Comparison of ENCODE assay signal across 18 cellular contexts in the genomic region with DNA sequence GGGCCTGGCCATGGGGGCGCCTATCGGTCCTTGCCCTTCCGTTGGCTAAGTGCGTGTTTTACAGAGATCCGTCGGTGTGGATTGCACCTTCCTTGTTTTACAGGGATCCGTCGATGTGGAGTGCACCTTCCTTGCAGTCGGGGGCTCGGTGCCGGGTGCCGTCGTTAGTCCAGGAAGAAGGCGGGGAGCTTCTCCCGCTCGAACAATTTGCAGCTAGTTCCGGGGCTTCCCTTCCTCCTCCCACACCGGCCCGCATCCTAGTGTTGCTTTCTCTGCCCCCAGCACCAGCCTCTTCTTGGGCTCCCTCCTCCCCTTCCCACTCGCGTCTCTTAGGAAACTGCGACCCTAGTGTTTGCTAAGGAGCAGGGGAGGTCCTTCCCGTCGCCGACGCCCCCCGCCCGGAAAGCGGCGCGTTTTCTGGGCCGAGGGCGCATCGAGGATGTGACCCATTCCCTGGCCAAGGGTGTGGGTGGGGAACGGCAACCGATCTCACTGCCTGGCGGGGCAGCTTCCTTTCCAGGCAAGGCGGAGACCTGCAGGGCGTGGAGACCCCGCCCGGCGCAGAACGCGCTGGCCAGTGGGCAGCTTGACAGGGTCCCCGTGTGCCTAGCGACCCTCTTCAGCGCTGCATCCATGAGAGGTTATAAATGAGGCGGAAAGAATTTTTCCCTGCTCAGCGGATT.
DNase-seq lines count a peak whose midpoint lies in the region; ATAC-seq and TF ChIP-seq lines count a peak whose summit lies in the region.
"Had no signal": no experiment of that assay in that cellular context is flagged by ENCODE, and none has a peak within 500 bp of the region (broad histone marks: within the 10 kb centered on the region; RNA-seq: fewer than 3 reads in every experiment).

No MANE protein-coding gene starts in this region.

- intact Hi-C loops in heart right ventricle (cut with DNase I) (no loop called here), Right ventricle myocardium inferior (cut with DNase I) (no loop called here), left colon (cut with DNase I, micrococcal nuclease) (no loop called here), transverse colon (cut with DNase I; ENCODE audit: low total_unique reads) (no loop called here), testis (cut with DNase I; ENCODE audit: low total_unique reads) (no loop called here)

- H3K4me3 ChIP-seq in heart right ventricle (peak overlapping the region; percentile 12 to 52 (median 33)), transverse colon (peak overlapping the region in 3 of 4 donors; percentile 14 to 30 (median 17)), testis (peak overlapping the region in 1 of 2 donors; percentile 34)

- TF ChIP-seq CTCF in heart right ventricle (IDR thresholded peaks at IDR 0.05) (no peak), WTC11 (IDR thresholded peaks at IDR 0.05) (no peak), transverse colon (IDR thresholded peaks at IDR 0.05) (no peak), testis (IDR thresholded peaks at IDR 0.05) (no peak)

- ATAC-seq in heart right ventricle (no peak), Right ventricle myocardium inferior (no peak), WTC11 (peak; percentile 64), left colon (peak; percentile 58), HG03196 (IDR thresholded peaks at IDR 0.05; ENCODE audit: unreplicated experiment) (no peak)
- ATAC-seq: activated T-helper 17 cell treated with anti-CD3 and anti-CD28 coated beads, Interleukin-2, amount 50 U/mL, for 72 hours; T-cell had no signal

- no peak overlapping the region for H3K27ac Mint-ChIP-seq in WTC11
- no peak overlapping the region for H3K27ac Mint-ChIP-seq in activated CD4-positive, alpha-beta T cell treated with anti-CD3 and anti-CD28 coated beads, Interleukin-2, amount 10 ng/mL, durations not matched to agents 7 days and 5 days
- H3K27ac Mint-ChIP-seq: activated B cell treated with CpG ODN at 0.5 μM for 24 hours; activated T-helper 17 cell treated with anti-CD3 and anti-CD28 coated beads, Interleukin-2, amount 50 U/mL, for 72 hours; T-cell had no signal

- H3K27me3 ChIP-seq in heart right ventricle (peaks cover 0 to 37% (median 16%) of the 10 kb centered on the region in 7 donors), transverse colon (peaks cover 14% of the 10 kb centered on the region), testis (no peaks in the 10 kb centered on the region)
- H3K27me3 ChIP-seq: right atrium auricular region had no signal

- no peak for TF ChIP-seq POLR2A in transverse colon (IDR thresholded peaks at IDR 0.05)
- TF ChIP-seq POLR2A in testis (IDR thresholded peaks at IDR 0.05), result no peak

- H3K9me3 ChIP-seq in heart right ventricle (peaks cover 0 to 38% (median 0%) of the 10 kb centered on the region in 11 donors), transverse colon (no peaks in the 10 kb centered on the region), testis (no peaks in the 10 kb centered on the region)

- peaks cover 71% of the 10 kb centered on the region for H3K27me3 Mint-ChIP-seq in WTC11 (ENCODE audit: low read depth)
- H3K27me3 Mint-ChIP-seq in activated CD4-positive, alpha-beta T cell treated with anti-CD3 and anti-CD28 coated beads, Interleukin-2, amount 10 ng/mL, durations not matched to agents 7 days and 5 days, result peaks cover 3% of the 10 kb centered on the region

- peak overlapping the region; percentile 55 for H3K4me3 Mint-ChIP-seq in WTC11
- no peak overlapping the region for H3K4me3 Mint-ChIP-seq in activated CD4-positive, alpha-beta T cell treated with anti-CD3 and anti-CD28 coated beads, Interleukin-2, amount 10 ng/mL, durations not matched to agents 7 days and 5 days
- H3K4me3 Mint-ChIP-seq: activated B cell treated with CpG ODN at 0.5 μM for 24 hours; activated T-helper 17 cell treated with anti-CD3 and anti-CD28 coated beads, Interleukin-2, amount 50 U/mL, for 72 hours; central memory CD8-positive, alpha-beta T cell; neural crest cell; T-cell had no signal

- peaks cover 38% of the 10 kb centered on the region for H3K36me3 Mint-ChIP-seq in WTC11
- no peaks in the 10 kb centered on the region for H3K36me3 Mint-ChIP-seq in activated CD4-positive, alpha-beta T cell treated with anti-CD3 and anti-CD28 coated beads, Interleukin-2, amount 10 ng/mL, durations not matched to agents 7 days and 5 days (ENCODE audit: low read depth)
- H3K36me3 Mint-ChIP-seq: T-cell had no signal

- DNase-seq in heart right ventricle, result no peak
- no peak for DNase-seq in Right ventricle myocardium inferior (ENCODE audit: missing footprints)
- peak; percentile 16 for DNase-seq in WTC11 (ENCODE audit: low spot score)
- peak in 1 of 2 donors; percentile 31 for DNase-seq in left colon
- peak; percentile 34 for DNase-seq in transverse colon
- no peak for DNase-seq in testis
- no peak for DNase-seq in activated CD4-positive, alpha-beta T cell treated with anti-CD3 and anti-CD28 coated beads, Interleukin-2, amount 10 ng/mL, durations not matched to agents 7 days and 5 days
- DNase-seq: activated B cell treated with CpG ODN at 0.5 μM for 24 hours; mesendoderm; NCI-H2081 treated with DMSO at 0.1 percent for 48 hours; RPMI8226; stimulated activated CD4-positive, alpha-beta T cell treated with anti-CD3 and anti-CD28 coated beads, Interleukin-1b, Interleukin-23, amount 100 ng/mL, for 48 hours; T-cell had no signal

- H3K27ac ChIP-seq in heart right ventricle, result no peak overlapping the region
- no peak overlapping the region for H3K27ac ChIP-seq in transverse colon
- H3K27ac ChIP-seq in testis, result no peak overlapping the region
- H3K27ac ChIP-seq: right atrium auricular region had no signal

- peaks cover 2% of the 10 kb centered on the region; the same call in 1 of the 2 replicates for H3K4me1 Mint-ChIP-seq in WTC11
- H3K4me1 Mint-ChIP-seq in activated CD4-positive, alpha-beta T cell treated with anti-CD3 and anti-CD28 coated beads, Interleukin-2, amount 10 ng/mL, durations not matched to agents 7 days and 5 days, result no peaks in the 10 kb centered on the region
- H3K4me1 Mint-ChIP-seq: activated B cell treated with CpG ODN at 0.5 μM for 24 hours; activated T-helper 17 cell treated with anti-CD3 and anti-CD28 coated beads, Interleukin-2, amount 50 U/mL, for 72 hours; central memory CD8-positive, alpha-beta T cell; neural crest cell; T-cell had no signal

- in situ Hi-C loops in transverse colon (cut with MboI; ENCODE audit: low pct_ligation_motif_present in 1 of 4, low pct_unique_long_range_greater_than_20kb in 1 of 4, low sequenced_read_pairs in 3 of 4), result no loop called here

- H3K4me1 ChIP-seq in heart right ventricle (peaks cover 0 to 8% (median 0%) of the 10 kb centered on the region in 9 donors), transverse colon (no peaks in the 10 kb centered on the region), testis (no peaks in the 10 kb centered on the region)
- H3K4me1 ChIP-seq: right atrium auricular region had no signal

- H3K9me3 Mint-ChIP-seq in WTC11, result peaks cover 77% of the 10 kb centered on the region
- H3K9me3 Mint-ChIP-seq in activated CD4-positive, alpha-beta T cell treated with anti-CD3 and anti-CD28 coated beads, Interleukin-2, amount 10 ng/mL, durations not matched to agents 7 days and 5 days, result peaks cover 25% of the 10 kb centered on the region

- 8 to 9% methylated on average over 49 of the region's 49 CpGs for WGBS in heart right ventricle, 2 donors
- WGBS in transverse colon (ENCODE audit: low coverage in 1 of 2), 2 donors, result 24% methylated on average over 49 of the region's 49 CpGs; no CpG with 5 or more reads in 1 of the 2 donors
- WGBS in testis, 2 donors, result 0 to 8% methylated on average over 27 to 49 of the region's 49 CpGs

- POLR2A ChIA-PET in WTC11 (lab: Charles Lee), result no interaction called here
- POLR2A ChIA-PET in activated CD4-positive, alpha-beta T cell treated with anti-CD3 and anti-CD28 coated beads, Interleukin-2, amount 10 ng/mL, durations not matched to agents 7 days and 5 days (lab: Charles Lee), result no interaction called here

- no peak for TF ChIP-seq EP300 in transverse colon (IDR thresholded peaks at IDR 0.05; ENCODE audit: low read depth)

- CTCF ChIA-PET in WTC11 (lab: Charles Lee), result no interaction called here
- CTCF ChIA-PET in activated CD4-positive, alpha-beta T cell treated with anti-CD3 and anti-CD28 coated beads, Interleukin-2, amount 10 ng/mL, durations not matched to agents 7 days and 5 days (lab: Charles Lee), result no interaction called here

- no peaks in the 10 kb centered on the region for H3K36me3 ChIP-seq in heart right ventricle
- H3K36me3 ChIP-seq in transverse colon, result no peaks in the 10 kb centered on the region
- H3K36me3 ChIP-seq in testis (ENCODE audit: low read depth, missing control alignments), result no peaks in the 10 kb centered on the region
- H3K36me3 ChIP-seq: right atrium auricular region had no signal

TF ChIP-seq in WTC11, 78 proteins besides CTCF, POLR2A, EP300 and RAD21:
- no peak for TF ChIP-seq FOXJ3 (CRISPR knock-in tag; IDR thresholded peaks at IDR 0.05; ENCODE audit: borderline replicate concordance)
- TF ChIP-seq, protein P1, sequence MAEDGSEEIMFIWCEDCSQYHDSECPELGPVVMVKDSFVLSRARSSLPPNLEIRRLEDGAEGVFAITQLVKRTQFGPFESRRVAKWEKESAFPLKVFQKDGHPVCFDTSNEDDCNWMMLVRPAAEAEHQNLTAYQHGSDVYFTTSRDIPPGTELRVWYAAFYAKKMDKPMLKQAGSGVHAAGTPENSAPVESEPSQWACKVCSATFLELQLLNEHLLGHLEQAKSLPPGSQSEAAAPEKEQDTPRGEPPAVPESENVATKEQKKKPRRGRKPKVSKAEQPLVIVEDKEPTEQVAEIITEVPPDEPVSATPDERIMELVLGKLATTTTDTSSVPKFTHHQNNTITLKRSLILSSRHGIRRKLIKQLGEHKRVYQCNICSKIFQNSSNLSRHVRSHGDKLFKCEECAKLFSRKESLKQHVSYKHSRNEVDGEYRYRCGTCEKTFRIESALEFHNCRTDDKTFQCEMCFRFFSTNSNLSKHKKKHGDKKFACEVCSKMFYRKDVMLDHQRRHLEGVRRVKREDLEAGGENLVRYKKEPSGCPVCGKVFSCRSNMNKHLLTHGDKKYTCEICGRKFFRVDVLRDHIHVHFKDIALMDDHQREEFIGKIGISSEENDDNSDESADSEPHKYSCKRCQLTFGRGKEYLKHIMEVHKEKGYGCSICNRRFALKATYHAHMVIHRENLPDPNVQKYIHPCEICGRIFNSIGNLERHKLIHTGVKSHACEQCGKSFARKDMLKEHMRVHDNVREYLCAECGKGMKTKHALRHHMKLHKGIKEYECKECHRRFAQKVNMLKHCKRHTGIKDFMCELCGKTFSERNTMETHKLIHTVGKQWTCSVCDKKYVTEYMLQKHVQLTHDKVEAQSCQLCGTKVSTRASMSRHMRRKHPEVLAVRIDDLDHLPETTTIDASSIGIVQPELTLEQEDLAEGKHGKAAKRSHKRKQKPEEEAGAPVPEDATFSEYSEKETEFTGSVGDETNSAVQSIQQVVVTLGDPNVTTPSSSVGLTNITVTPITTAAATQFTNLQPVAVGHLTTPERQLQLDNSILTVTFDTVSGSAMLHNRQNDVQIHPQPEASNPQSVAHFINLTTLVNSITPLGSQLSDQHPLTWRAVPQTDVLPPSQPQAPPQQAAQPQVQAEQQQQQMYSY (CRISPR knock-in tag; IDR thresholded peaks at IDR 0.05), result 0 out of 2 replicates have a peak, but pooled peaks have one; percentile 16

Comparison
In these comparisons a context has a peak if more than half of its experiments do, and no peak if none do; other contexts are left out.
1. ATAC-seq: peak in WTC11 (single experiment) and left colon (single experiment); none in heart right ventricle (0 of 8), Right ventricle myocardium inferior (single experiment) and HG03196 (single experiment).
2. DNase-seq: peak in WTC11 (single experiment) and transverse colon (single experiment); none in heart right ventricle (0 of 2), Right ventricle myocardium inferior (single experiment), testis (single experiment) and activated CD4-positive, alpha-beta T cell treated with anti-CD3 and anti-CD28 coated beads, Interleukin-2, amount 10 ng/mL, durations not matched to agents 7 days and 5 days (single experiment).